Comparison of ENCODE assay signal across 20 cellular contexts in genomic region chrX:3598696-3599095, GRCh38.
"Had no signal": no experiment of that assay in that cellular context is flagged by ENCODE, and none has a peak within 500 bp of the region (broad histone marks: within the 10 kb centered on the region; RNA-seq: fewer than 3 reads in every experiment).

No MANE protein-coding gene starts in this region.

- H3K36me3 ChIP-seq: gastroesophageal sphincter, heart left ventricle, neural progenitor cell, thoracic aorta, tibial nerve, upper lobe of left lung had no signal

- H3K4me3 ChIP-seq: dorsolateral prefrontal cortex, gastroesophageal sphincter, heart left ventricle, lung, mucosa of descending colon, neural progenitor cell, skin epidermis, spleen, thoracic aorta, tibial nerve, upper lobe of left lung had no signal

- H3K27me3 ChIP-seq: foreskin keratinocyte, gastroesophageal sphincter, heart left ventricle, neural progenitor cell, spleen, tibial nerve, upper lobe of left lung had no signal

- ATAC-seq: foreskin keratinocyte; gastroesophageal sphincter; left colon; mucosa of descending colon; stimulated activated naive B cell treated with anti-CD40 and anti-IgM and Interleukin-4, amounts not matched to agents 10 μg/mL and 1 μg/mL and 100 μg/mL, for 72 hours had no signal

- H3K27ac ChIP-seq: dorsolateral prefrontal cortex, foreskin keratinocyte, gastroesophageal sphincter, neural progenitor cell, parathyroid adenoma, skin epidermis, spleen, thoracic aorta, tibial nerve, upper lobe of left lung had no signal

- H3K79me2 ChIP-seq: parathyroid adenoma had no signal

- H2AFZ ChIP-seq: neural progenitor cell, parathyroid adenoma had no signal

- DNase-seq: cerebellar nuclear complex; dorsolateral prefrontal cortex; effector CD4-positive, alpha-beta T cell; hippocampal formation; left colon; mucosa of descending colon; naive B cell; spleen; stimulated activated CD4-positive, alpha-beta T cell treated with anti-CD3 and anti-CD28 coated beads, Interleukin-2, amount 100 ng/mL, for 48 hours; stimulated activated naive B cell treated with anti-CD40 and anti-IgM and Interleukin-4, amounts not matched to agents 10 μg/mL and 1 μg/mL and 100 μg/mL, for 72 hours; upper lobe of left lung had no signal

- H3K9me3 ChIP-seq: gastroesophageal sphincter, heart left ventricle, mucosa of descending colon, spleen, thoracic aorta, tibial nerve, upper lobe of left lung had no signal

- H3K9ac ChIP-seq: neural progenitor cell, parathyroid adenoma had no signal

- H3K4me2 ChIP-seq: neural progenitor cell had no signal

- H3K4me1 ChIP-seq: foreskin keratinocyte, gastroesophageal sphincter, heart left ventricle, neural progenitor cell, parathyroid adenoma, spleen, upper lobe of left lung had no signal
